ENCODE assay signal across 20 cellular contexts in the genomic region with DNA sequence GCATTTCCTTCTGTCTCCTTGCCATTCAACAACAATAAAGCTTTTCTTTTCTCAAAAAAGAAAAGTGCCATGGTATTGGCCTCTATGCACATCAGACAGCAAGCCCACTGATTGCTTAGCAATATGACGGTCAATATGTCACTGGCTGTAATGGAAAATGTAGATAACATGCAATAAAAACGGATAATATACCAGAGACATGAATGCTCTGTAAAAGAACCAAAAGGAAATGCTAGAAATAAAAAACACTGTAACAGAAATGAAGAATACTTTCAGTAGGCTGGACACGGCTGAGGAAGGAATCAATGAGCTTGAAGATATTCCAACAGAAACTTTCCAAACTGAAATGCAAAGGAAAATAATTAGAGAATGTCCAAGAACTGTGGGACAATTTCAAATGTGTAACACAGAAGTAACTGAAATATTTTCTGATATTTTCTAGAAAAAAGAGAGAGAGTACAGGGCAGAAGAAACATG. TPM values are rescaled to one million over a fixed set of nuclear protein-coding genes. Genes with fewer than 3 reads are reported as not detected.
DNase-seq lines count a peak whose midpoint lies in the region; ATAC-seq and TF ChIP-seq lines count a peak whose summit lies in the region.
"Had no signal": no experiment of that assay in that cellular context is flagged by ENCODE, and none has a peak within 500 bp of the region (broad histone marks: within the 10 kb centered on the region; RNA-seq: fewer than 3 reads in every experiment).

No MANE protein-coding gene starts in this region.

- in situ Hi-C loops in Panc1 (cut with HindIII; ENCODE audit: low pct_unique_long_range_greater_than_20kb, low sequenced_read_pairs), result no loop called here

- no peaks in the 10 kb centered on the region for H3K79me1 ChIP-seq in trophoblast cell (ENCODE audit: low read length)

- no peak overlapping the region for H4K8ac ChIP-seq in trophoblast cell (ENCODE audit: low read depth, low read length)

- no peak overlapping the region for H2BK5ac ChIP-seq in trophoblast cell (ENCODE audit: low read depth, low read length, poor library complexity)

- H2BK12ac ChIP-seq in trophoblast cell (ENCODE audit: low read length), result no peak overlapping the region

- no peak for TF ChIP-seq CTCF in Panc1 (IDR thresholded peaks at IDR 0.05)
- TF ChIP-seq CTCF in colonic mucosa (IDR thresholded peaks at IDR 0.05), result no peak

- no peak overlapping the region for H2BK120ac ChIP-seq in trophoblast cell (ENCODE audit: insufficient read depth, low read length, poor library complexity)

- H3K4me3 Mint-ChIP-seq in activated T-cell treated with anti-CD3 and anti-CD28 coated beads, Interleukin-2, amount 50 U/mL, for 72 hours, result no peak overlapping the region
- no peak overlapping the region for H3K4me3 Mint-ChIP-seq in naive thymus-derived CD8-positive, alpha-beta T cell

- no peak overlapping the region for H2AK5ac ChIP-seq in trophoblast cell (ENCODE audit: low read length)

- intact Hi-C loops in Panc1 (cut with micrococcal nuclease; ENCODE audit: unreplicated experiment) (no loop called here), colonic mucosa (cut with DNase I) (no loop called here)

- no TSS peak for BruUV-seq in Panc1 (replicated peaks; lab: Mats Ljungman, UMichigan)

- H3K36me3 ChIP-seq in Panc1 (ENCODE audit: control insufficient read depth, insufficient read depth, low read length), result no peaks in the 10 kb centered on the region
- H3K36me3 ChIP-seq in colonic mucosa, result no peaks in the 10 kb centered on the region
- H3K36me3 ChIP-seq in trophoblast cell (ENCODE audit: control insufficient read depth in 1 of 2, insufficient read depth in 2 of 2, low read length in 2 of 2), result no peaks in the 10 kb centered on the region
- H3K36me3 ChIP-seq: HAP-1 had no signal

- peaks cover 0 to 3% of the 10 kb centered on the region in 2 donors for H3K9me3 Mint-ChIP-seq in activated T-cell treated with anti-CD3 and anti-CD28 coated beads, Interleukin-2, amount 50 U/mL, for 72 hours
- H3K9me3 Mint-ChIP-seq in naive thymus-derived CD8-positive, alpha-beta T cell, result peaks cover 0 to 23% (median 10%) of the 10 kb centered on the region in 9 donors

- H3K27ac ChIP-seq in Panc1 (ENCODE audit: low read length) (peak overlapping the region; percentile 15; the same call in 1 of the 2 replicates), colonic mucosa (peak overlapping the region; percentile 15), trophoblast cell (ENCODE audit: low read depth, low read length) (no peak overlapping the region)
- H3K27ac ChIP-seq: BLaER1 treated with 17β-estradiol and CSF1 and Interleukin-3, amounts not matched to agents 10 nM and 100 nM had no signal

- no peak overlapping the region for H3K23ac ChIP-seq in trophoblast cell (ENCODE audit: low read length)

- H3K9me3 ChIP-seq in Panc1 (ENCODE audit: control insufficient read depth, insufficient read depth, low read depth, low read length), result no peaks in the 10 kb centered on the region
- H3K9me3 ChIP-seq in colonic mucosa, result no peaks in the 10 kb centered on the region
- no peaks in the 10 kb centered on the region for H3K9me3 ChIP-seq in trophoblast cell (ENCODE audit: insufficient read depth, low read depth, low read length)
- H3K9me3 ChIP-seq: HAP-1 had no signal

- no peak overlapping the region for H3K4me2 ChIP-seq in trophoblast cell (ENCODE audit: low read length)
- H3K4me2 ChIP-seq: BLaER1 treated with 17β-estradiol and CSF1 and Interleukin-3, amounts not matched to agents 10 nM and 100 nM had no signal

- H3K9ac ChIP-seq in colonic mucosa (ENCODE audit: low read depth in 2 of 2, low read length in 2 of 2), result no peak overlapping the region
- no peak overlapping the region for H3K9ac ChIP-seq in trophoblast cell (ENCODE audit: low read length)
- H3K9ac ChIP-seq: BLaER1 treated with 17β-estradiol and CSF1 and Interleukin-3, amounts not matched to agents 10 nM and 100 nM had no signal

- peak overlapping the region; percentile 78 for H3K4ac ChIP-seq in trophoblast cell (ENCODE audit: low read depth, low read length)

- CTCF ChIA-PET in Panc1 (lab: Charles Lee), result no interaction called here

- no peak overlapping the region for H4K12ac ChIP-seq in trophoblast cell (ENCODE audit: low read depth, low read length)

- no peaks in the 10 kb centered on the region for H3K27me3 Mint-ChIP-seq in activated T-cell treated with anti-CD3 and anti-CD28 coated beads, Interleukin-2, amount 50 U/mL, for 72 hours (ENCODE audit: low read depth)
- no peaks in the 10 kb centered on the region for H3K27me3 Mint-ChIP-seq in naive thymus-derived CD8-positive, alpha-beta T cell
- H3K27me3 Mint-ChIP-seq: CD8-positive, alpha-beta memory T cell had no signal

- H3K36me3 Mint-ChIP-seq in activated T-cell treated with anti-CD3 and anti-CD28 coated beads, Interleukin-2, amount 50 U/mL, for 72 hours (ENCODE audit: insufficient read depth in 2 of 2), result peaks cover 10 to 28% of the 10 kb centered on the region in 2 donors
- peaks cover 18 to 32% (median 22%) of the 10 kb centered on the region in 3 donors for H3K36me3 Mint-ChIP-seq in naive thymus-derived CD8-positive, alpha-beta T cell

- no peak overlapping the region for H3K18ac ChIP-seq in trophoblast cell (ENCODE audit: low read length)

- no peak overlapping the region for H2AFZ ChIP-seq in trophoblast cell (ENCODE audit: insufficient read depth, low read length, poor library complexity)

- POLR2A ChIA-PET in Panc1 (lab: Charles Lee), result interaction anchor here (0.7 kb wide), 1 partner anchor 550 kb away, joined by 4 read pairs; no protein-coding TSS in a partner anchor
- POLR2A ChIA-PET in naive thymus-derived CD8-positive, alpha-beta T cell (lab: Charles Lee), result interaction anchor here (1.2 kb wide), 1 partner anchor 10 kb away, joined by 3 read pairs; a partner anchor contains a TSS

- no peak for DNase-seq in activated T-cell treated with anti-CD3 and anti-CD28 coated beads, Interleukin-2, amount 50 U/mL, for 72 hours
- DNase-seq in activated T-cell treated with anti-CD3 and anti-CD28 coated beads for 4 hours, result no peak
- DNase-seq in Panc1 (ENCODE audit: low read depth, low spot score), result no peak
- DNase-seq in colonic mucosa, result no peak
- no peak for DNase-seq in trophoblast cell
- no peak for DNase-seq in naive thymus-derived CD8-positive, alpha-beta T cell
- no peak for DNase-seq in SW480 (ENCODE audit: low spot score)
- DNase-seq: 8988T; CD8-positive, alpha-beta memory T cell; DND-41; KG1; NCI-H1436; NCI-H2029; NCI-H2171; NCI-H446 treated with DMSO at 0.1 percent for 48 hours; NCI-H748 treated with DMSO at 0.1 percent for 48 hours; PC-3 had no signal

- H3K79me2 ChIP-seq in trophoblast cell (ENCODE audit: control insufficient read depth, insufficient read depth, low read length, poor library complexity), result peaks cover 29% of the 10 kb centered on the region

- ATAC-seq in activated T-cell treated with anti-CD3 and anti-CD28 coated beads, Interleukin-2, amount 50 U/mL, for 72 hours (replicated peaks in 1 of 2), result no peak
- ATAC-seq in Panc1, result no peak
- no peak for ATAC-seq in naive thymus-derived CD8-positive, alpha-beta T cell
- ATAC-seq in HG03139 (IDR thresholded peaks at IDR 0.05; ENCODE audit: unreplicated experiment), result no peak
- ATAC-seq: PC-3 had no signal

- no peak overlapping the region for H3K14ac ChIP-seq in trophoblast cell (ENCODE audit: low read length)

- no peaks in the 10 kb centered on the region for H3K27me3 ChIP-seq in Panc1 (ENCODE audit: control insufficient read depth, insufficient read depth, low read length)
- no peaks in the 10 kb centered on the region for H3K27me3 ChIP-seq in colonic mucosa
- no peaks in the 10 kb centered on the region for H3K27me3 ChIP-seq in trophoblast cell (ENCODE audit: insufficient read depth, low read length)
- H3K27me3 ChIP-seq: BLaER1 treated with 17β-estradiol and CSF1 and Interleukin-3, amounts not matched to agents 10 nM and 100 nM had no signal

- H3K4me3 ChIP-seq in Panc1 (ENCODE audit: low read depth in 2 of 2, low read length in 2 of 2) (no peak overlapping the region), colonic mucosa (no peak overlapping the region), trophoblast cell (ENCODE audit: low read depth, low read length) (no peak overlapping the region)
- H3K4me3 ChIP-seq: BLaER1 treated with 17β-estradiol and CSF1 and Interleukin-3, amounts not matched to agents 10 nM and 100 nM; HAP-1 had no signal

- H4K91ac ChIP-seq in trophoblast cell (ENCODE audit: low read depth, low read length), result no peak overlapping the region

- H3K4me1 ChIP-seq in Panc1 (ENCODE audit: control insufficient read depth, insufficient read depth, low read length) (peaks cover 12% of the 10 kb centered on the region), colonic mucosa (peaks cover 9% of the 10 kb centered on the region), trophoblast cell (ENCODE audit: control insufficient read depth in 1 of 2, insufficient read depth in 2 of 2, low read length in 2 of 2) (peaks cover 18 to 20% of the 10 kb centered on the region in 2 experiments)

- peaks cover 74% of the 10 kb centered on the region for H3K4me1 Mint-ChIP-seq in activated T-cell treated with anti-CD3 and anti-CD28 coated beads, Interleukin-2, amount 50 U/mL, for 72 hours (ENCODE audit: low read depth)
- H3K4me1 Mint-ChIP-seq in naive thymus-derived CD8-positive, alpha-beta T cell, result peaks cover 18 to 87% (median 48%) of the 10 kb centered on the region in 4 donors

- no CpG with 5 or more reads among the region's 3 CpGs for WGBS in trophoblast cell (ENCODE audit: extremely low coverage, insufficient coverage, insufficient read length)

- H3K27ac Mint-ChIP-seq in activated T-cell treated with anti-CD3 and anti-CD28 coated beads, Interleukin-2, amount 50 U/mL, for 72 hours, result peak overlapping the region; percentile 43
- H3K27ac Mint-ChIP-seq in naive thymus-derived CD8-positive, alpha-beta T cell, result peak overlapping the region in 1 of 10 donors; percentile 3

RNA-seq across cellular contexts. Expression of a gene that starts 10.0 kb away (rescaled TPM):
- total RNA-seq in activated T-cell treated with anti-CD3 and anti-CD28 coated beads, Interleukin-2, amount 50 U/mL, for 72 hours, result 100 to 1,000 TPM; 125 to 138 TPM
- 82.5 TPM for total RNA-seq in Panc1 (2021; ENCODE audit: unreplicated experiment)
- polyA plus RNA-seq in Panc1 (2012; ENCODE audit: insufficient read length), result 18.1 TPM
- 100 to 1,000 TPM; 137 to 168 TPM for total RNA-seq in colonic mucosa
- polyA plus RNA-seq in trophoblast cell (2013), result 64.1 and 68.0 TPM in 2 replicates
- total RNA-seq in naive thymus-derived CD8-positive, alpha-beta T cell, result 100 to 1,000 TPM; 120 to 123 TPM
- polyA plus RNA-seq in naive thymus-derived CD8-positive, alpha-beta T cell, result 10 to 100 TPM; 32.1 to 51.0 (median 35.9) TPM

RNA-seq across cellular contexts. Expression of a gene that starts 56.5 kb away (rescaled TPM):
- 10 to 100 TPM; 27.3 to 33.1 TPM for total RNA-seq in activated T-cell treated with anti-CD3 and anti-CD28 coated beads, Interleukin-2, amount 50 U/mL, for 72 hours
- total RNA-seq in Panc1 (2021; ENCODE audit: unreplicated experiment) (32.2 TPM), colonic mucosa (10 to 100 TPM; 45.4 to 48.9 TPM)
- polyA plus RNA-seq in Panc1 (2012; ENCODE audit: insufficient read length), result 26.0 TPM
- polyA plus RNA-seq in trophoblast cell (2013), result 16.2 and 16.4 TPM in 2 replicates
- total RNA-seq in naive thymus-derived CD8-positive, alpha-beta T cell, result 10 to 100 TPM; 13.2 to 17.2 TPM
- polyA plus RNA-seq in naive thymus-derived CD8-positive, alpha-beta T cell, result 10 to 100 TPM; 15.5 to 25.0 (median 19.6) TPM
